Comparison of ENCODE assay signal across 7 cellular contexts in the genomic region with DNA sequence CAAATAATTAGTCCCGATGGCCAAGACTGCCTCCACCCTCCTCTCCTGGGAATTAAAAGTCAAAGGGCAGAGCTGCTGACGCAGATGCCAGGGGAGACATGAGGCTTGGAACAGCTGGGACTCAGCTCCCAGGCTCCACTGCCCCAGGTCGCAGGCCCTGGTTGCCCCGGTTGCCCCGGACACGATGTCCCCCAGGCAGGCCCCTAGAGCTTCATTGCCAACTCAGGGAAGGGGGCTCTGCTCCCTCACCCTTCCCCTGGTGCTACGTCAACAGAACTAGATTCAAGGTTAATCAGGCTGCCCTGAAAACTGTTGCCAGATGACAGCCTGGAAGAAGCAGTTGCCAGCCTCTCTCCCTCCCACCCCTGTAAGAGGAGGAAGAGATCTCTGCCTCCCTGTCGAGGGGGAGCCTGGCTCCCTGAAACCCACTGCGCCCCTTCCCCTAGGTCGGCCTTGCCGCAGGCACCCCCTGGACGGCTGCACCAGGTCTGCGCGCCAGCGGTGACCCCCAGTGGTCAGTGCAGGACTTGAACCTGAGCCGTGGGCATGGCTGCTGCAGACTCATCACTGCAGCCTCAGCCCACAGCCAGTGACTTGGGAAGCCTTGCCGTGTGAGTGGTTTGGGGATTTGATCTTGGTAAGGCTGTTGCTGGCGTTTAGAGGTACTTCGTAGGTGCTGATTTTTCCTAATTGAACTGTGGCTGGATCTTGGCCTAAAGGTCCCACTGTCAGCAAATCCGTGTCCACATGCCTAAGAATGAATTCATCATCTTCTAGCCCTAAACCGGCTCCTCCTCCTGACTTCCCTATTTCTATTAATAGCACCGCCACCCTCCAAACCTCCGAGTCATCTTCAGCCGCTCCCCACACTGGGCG.
DNase-seq lines count a peak whose midpoint lies in the region; ATAC-seq and TF ChIP-seq lines count a peak whose summit lies in the region.

No MANE protein-coding gene starts in this region.

- peak; percentile 95 for TF ChIP-seq RAD21 in SK-N-SH (IDR thresholded peaks at IDR 0.05; ENCODE audit: low read length)

- H3K4me2 ChIP-seq in SK-N-SH (peak overlapping the region; percentile 42), parathyroid adenoma (ENCODE audit: low read length) (peak overlapping the region; percentile 50)

- peak in 1 of 2 experiments; percentile 33; a peak in 1 of 4 replicates for TF ChIP-seq EP300 in SK-N-SH (IDR thresholded peaks at IDR 0.05; ENCODE audit: borderline replicate concordance in 1 of 2, low read depth in 1 of 2, low read length in 1 of 2)

- H3K36me3 ChIP-seq in SK-N-SH (replicated peaks in 1 of 2; ENCODE audit: control insufficient read depth in 1 of 2, insufficient read depth in 2 of 2, low read length in 1 of 2), result no peaks in the 10 kb centered on the region
- H3K36me3 ChIP-seq in cardiac muscle cell, result no peaks in the 10 kb centered on the region
- no peaks in the 10 kb centered on the region for H3K36me3 ChIP-seq in parathyroid adenoma (ENCODE audit: control insufficient read depth, insufficient read depth, low read length)
- H3K36me3 ChIP-seq in aorta (ENCODE audit: control insufficient read depth in 1 of 2, insufficient read depth in 2 of 2, low read length in 1 of 2), result no peaks in the 10 kb centered on the region

- H3K9ac ChIP-seq in SK-N-SH (peak overlapping the region; percentile 28; the same call in 1 of the 2 replicates), parathyroid adenoma (peak overlapping the region; percentile 11)

- H3K27ac ChIP-seq in SK-N-SH (ENCODE audit: low read depth in 2 of 2, low read length in 1 of 2) (peak overlapping the region; percentile 81 to 82), cardiac muscle cell (peak overlapping the region; percentile 52), parathyroid adenoma (peak overlapping the region; percentile 98), aorta (ENCODE audit: low read depth in 1 of 2, low read length in 2 of 2) (peak overlapping the region in 1 of 2 donors; percentile 9)

- 35% methylated on average over 18 of the region's 25 CpGs for WGBS in SK-N-SH (ENCODE audit: low lambda C conversion rate)
- WGBS in aorta, 2 donors, result 14% methylated on average over 25 of the region's 25 CpGs

- peak; percentile 89 for ATAC-seq in aorta (ENCODE audit: low FRiP score)

- CTCF ChIA-PET in SK-N-SH (lab: Yijun Ruan, JAX), result interaction anchor here (0.6 to 16.9 kb wide), 27 partner anchors 9 to 324 kb away, joined by 3 to 820 read pairs (median 5); a partner anchor contains a TSS

- no peaks in the 10 kb centered on the region for H3K9me2 ChIP-seq in SK-N-SH

- POLR2A ChIA-PET in SK-N-SH (lab: Yijun Ruan, JAX), result interaction anchor here (0.6 to 15.4 kb wide), 8 partner anchors 19 to 98 kb away, joined by 3 to 609 read pairs (median 7); a partner anchor contains a TSS

- H3K4me1 ChIP-seq in SK-N-SH (ENCODE audit: control insufficient read depth in 1 of 2, insufficient read depth in 2 of 2, low read depth in 1 of 2, low read length in 1 of 2) (peaks cover 43 to 81% of the 10 kb centered on the region in 2 experiments), cardiac muscle cell (ENCODE audit: low read depth) (peaks cover 45% of the 10 kb centered on the region), parathyroid adenoma (peaks cover 61% of the 10 kb centered on the region), aorta (ENCODE audit: control insufficient read depth in 1 of 2, insufficient read depth in 2 of 2, low read length in 2 of 2) (no peaks in the 10 kb centered on the region)

- H2AFZ ChIP-seq in SK-N-SH (ENCODE audit: low read depth) (peak overlapping the region; percentile 71), parathyroid adenoma (peak overlapping the region; percentile 68)

- H4K20me1 ChIP-seq in SK-N-SH (ENCODE audit: insufficient read depth), result no peaks in the 10 kb centered on the region

- DNase-seq in LoVo (ENCODE audit: low spot score), result peak; percentile 84
- DNase-seq in SK-N-SH, result peak; percentile 86
- DNase-seq in amniotic epithelial cell (ENCODE audit: low read depth), result peak; percentile 70
- DNase-seq in cardiac muscle cell (ENCODE audit: low read depth in 1 of 2, low spot score in 1 of 2), result peak; percentile 72 to 78
- DNase-seq in aorta, result peak; percentile 89 to 93

- H3K79me2 ChIP-seq in SK-N-SH (ENCODE audit: insufficient read depth) (no peaks in the 10 kb centered on the region), parathyroid adenoma (peaks cover 11% of the 10 kb centered on the region)

- H3K27me3 ChIP-seq in SK-N-SH (ENCODE audit: insufficient read depth) (no peaks in the 10 kb centered on the region), cardiac muscle cell (no peaks in the 10 kb centered on the region), parathyroid adenoma (ENCODE audit: control insufficient read depth, insufficient read depth, low read length) (no peaks in the 10 kb centered on the region), aorta (ENCODE audit: control insufficient read depth in 1 of 2, insufficient read depth in 2 of 2, low read length in 1 of 2) (no peaks in the 10 kb centered on the region)

- peaks cover 11% of the 10 kb centered on the region for H3F3A ChIP-seq in SK-N-SH (replicated peaks; ENCODE audit: insufficient read depth)

- H3K9me3 ChIP-seq in SK-N-SH, result no peaks in the 10 kb centered on the region
- no peaks in the 10 kb centered on the region for H3K9me3 ChIP-seq in cardiac muscle cell (ENCODE audit: low read depth)
- H3K9me3 ChIP-seq in parathyroid adenoma (ENCODE audit: control insufficient read depth, low read length), result no peaks in the 10 kb centered on the region
- no peaks in the 10 kb centered on the region for H3K9me3 ChIP-seq in aorta (ENCODE audit: control insufficient read depth, low read length)

- intact Hi-C loops in aorta (cut with DNase I), result loop anchor here (2.0 kb wide), 2 partner anchors 83 to 85 kb away; a partner anchor contains a TSS

- H3K4me3 ChIP-seq in GM12875 (ENCODE audit: low read depth, low read length) (no peak overlapping the region), SK-N-SH (ENCODE audit: low read depth in 2 of 2, low read length in 1 of 2) (peak overlapping the region in 1 of 2 experiments; percentile 15; a peak in 1 of 4 replicates), cardiac muscle cell (no peak overlapping the region), parathyroid adenoma (ENCODE audit: low read depth, low read length) (peak overlapping the region; percentile 27), aorta (ENCODE audit: low read length in 2 of 2) (no peak overlapping the region)

- TF ChIP-seq CTCF in GM12875 (IDR thresholded peaks at IDR 0.05; ENCODE audit: borderline replicate concordance, insufficient read depth, low read depth, low read length) (peak; percentile 78), SK-N-SH (IDR thresholded peaks at IDR 0.05) (peak; percentile 95), cardiac muscle cell (IDR thresholded peaks at IDR 0.05; ENCODE audit: low read depth, low read length) (peak; percentile 77), parathyroid adenoma (IDR thresholded peaks at IDR 0.05) (peak; percentile 76)

TF ChIP-seq in SK-N-SH, 30 proteins besides CTCF, POLR2A, EP300 and RAD21 (continues in another document):
- TF ChIP-seq FOXM1 (IDR thresholded peaks at IDR 0.05; ENCODE audit: low read depth), result no peak
- peak; percentile 44; the same call in 1 of the 2 replicates for TF ChIP-seq FOXJ3 (CRISPR knock-in tag; IDR thresholded peaks at IDR 0.05)
- TF ChIP-seq, protein P1, sequence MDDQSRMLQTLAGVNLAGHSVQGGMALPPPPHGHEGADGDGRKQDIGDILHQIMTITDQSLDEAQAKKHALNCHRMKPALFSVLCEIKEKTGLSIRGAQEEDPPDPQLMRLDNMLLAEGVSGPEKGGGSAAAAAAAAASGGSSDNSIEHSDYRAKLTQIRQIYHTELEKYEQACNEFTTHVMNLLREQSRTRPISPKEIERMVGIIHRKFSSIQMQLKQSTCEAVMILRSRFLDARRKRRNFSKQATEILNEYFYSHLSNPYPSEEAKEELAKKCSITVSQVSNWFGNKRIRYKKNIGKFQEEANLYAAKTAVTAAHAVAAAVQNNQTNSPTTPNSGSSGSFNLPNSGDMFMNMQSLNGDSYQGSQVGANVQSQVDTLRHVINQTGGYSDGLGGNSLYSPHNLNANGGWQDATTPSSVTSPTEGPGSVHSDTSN (IDR thresholded peaks at IDR 0.05), result peak; percentile 54; the same call in 1 of the 2 replicates
- 0 out of 2 replicates have a peak, but pooled peaks have one; percentile 34 for TF ChIP-seq YY1 (IDR thresholded peaks at IDR 0.05; ENCODE audit: low read depth)
- TF ChIP-seq FOSL2 (IDR thresholded peaks at IDR 0.05; ENCODE audit: borderline replicate concordance, low read depth), result peak; percentile 45; the same call in 1 of the 2 replicates
- peak; percentile 48; the same call in 1 of the 2 replicates for TF ChIP-seq RFX5 (IDR thresholded peaks at IDR 0.05; ENCODE audit: low read length)
- TF ChIP-seq, protein P2, sequence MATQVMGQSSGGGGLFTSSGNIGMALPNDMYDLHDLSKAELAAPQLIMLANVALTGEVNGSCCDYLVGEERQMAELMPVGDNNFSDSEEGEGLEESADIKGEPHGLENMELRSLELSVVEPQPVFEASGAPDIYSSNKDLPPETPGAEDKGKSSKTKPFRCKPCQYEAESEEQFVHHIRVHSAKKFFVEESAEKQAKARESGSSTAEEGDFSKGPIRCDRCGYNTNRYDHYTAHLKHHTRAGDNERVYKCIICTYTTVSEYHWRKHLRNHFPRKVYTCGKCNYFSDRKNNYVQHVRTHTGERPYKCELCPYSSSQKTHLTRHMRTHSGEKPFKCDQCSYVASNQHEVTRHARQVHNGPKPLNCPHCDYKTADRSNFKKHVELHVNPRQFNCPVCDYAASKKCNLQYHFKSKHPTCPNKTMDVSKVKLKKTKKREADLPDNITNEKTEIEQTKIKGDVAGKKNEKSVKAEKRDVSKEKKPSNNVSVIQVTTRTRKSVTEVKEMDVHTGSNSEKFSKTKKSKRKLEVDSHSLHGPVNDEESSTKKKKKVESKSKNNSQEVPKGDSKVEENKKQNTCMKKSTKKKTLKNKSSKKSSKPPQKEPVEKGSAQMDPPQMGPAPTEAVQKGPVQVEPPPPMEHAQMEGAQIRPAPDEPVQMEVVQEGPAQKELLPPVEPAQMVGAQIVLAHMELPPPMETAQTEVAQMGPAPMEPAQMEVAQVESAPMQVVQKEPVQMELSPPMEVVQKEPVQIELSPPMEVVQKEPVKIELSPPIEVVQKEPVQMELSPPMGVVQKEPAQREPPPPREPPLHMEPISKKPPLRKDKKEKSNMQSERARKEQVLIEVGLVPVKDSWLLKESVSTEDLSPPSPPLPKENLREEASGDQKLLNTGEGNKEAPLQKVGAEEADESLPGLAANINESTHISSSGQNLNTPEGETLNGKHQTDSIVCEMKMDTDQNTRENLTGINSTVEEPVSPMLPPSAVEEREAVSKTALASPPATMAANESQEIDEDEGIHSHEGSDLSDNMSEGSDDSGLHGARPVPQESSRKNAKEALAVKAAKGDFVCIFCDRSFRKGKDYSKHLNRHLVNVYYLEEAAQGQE (IDR thresholded peaks at IDR 0.05; ENCODE audit: low read depth, low read length), result 0 out of 2 replicates have a peak, but pooled peaks have one; percentile 24
- TF ChIP-seq MXI1 (IDR thresholded peaks at IDR 0.05; ENCODE audit: low read depth, low read length), result peak; percentile 29; the same call in 1 of the 2 replicates
